2 cellular contexts compared by ENCODE assay signal in the genomic region with DNA sequence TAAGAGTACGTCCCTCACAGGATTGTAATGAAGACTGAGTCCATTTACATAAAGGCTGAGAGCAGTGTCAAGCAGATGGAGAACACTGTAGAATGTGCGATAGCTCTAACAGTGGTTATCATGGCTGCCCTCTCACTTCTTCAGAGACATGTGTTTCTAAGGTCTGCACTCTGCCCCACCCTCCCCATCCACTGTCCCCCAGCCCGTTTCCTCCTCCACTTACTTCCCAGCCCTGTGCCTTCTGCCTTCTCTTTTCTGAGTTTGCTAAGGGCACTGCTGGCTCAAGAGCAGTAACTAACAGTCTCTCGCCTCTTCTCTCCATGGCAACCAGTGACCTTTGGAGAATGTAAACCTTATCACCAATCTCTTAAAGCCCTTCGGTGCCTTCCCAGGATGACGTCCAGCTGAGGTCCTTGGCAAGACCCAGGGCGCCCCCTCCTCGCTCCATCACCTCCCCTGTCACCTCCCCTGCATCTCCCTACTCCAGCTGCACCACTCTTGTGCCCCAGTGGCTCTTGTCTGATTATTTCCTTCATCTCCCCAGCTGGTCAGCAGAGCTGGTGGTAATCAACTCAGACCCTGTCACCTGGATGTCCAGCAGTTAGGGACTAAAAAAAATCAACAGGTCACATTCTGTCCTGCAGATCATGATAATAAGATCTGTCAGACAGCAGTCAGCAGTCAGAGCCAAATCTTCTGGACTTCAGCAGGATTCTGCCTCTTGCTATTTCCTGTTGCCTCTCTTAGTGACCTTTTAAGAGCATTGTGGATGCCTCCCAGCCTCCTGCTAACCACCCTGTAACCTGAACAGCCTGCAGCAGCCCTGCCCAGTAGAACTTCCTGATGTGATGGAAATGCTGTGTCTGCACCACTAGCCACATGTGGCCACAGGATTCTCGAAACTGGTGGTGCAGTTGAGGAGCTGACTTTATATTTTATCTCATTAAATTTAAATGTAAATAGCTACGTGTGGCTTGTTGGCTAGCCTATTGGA.
TF ChIP-seq lines count a peak whose summit lies in the region.

No MANE protein-coding gene starts in this region.

TF ChIP-seq in GM12891, 5 proteins besides CTCF, POLR2A, EP300 and RAD21:
- TF ChIP-seq POLR2AphosphoS5 (IDR thresholded peaks at IDR 0.05; ENCODE audit: low read depth, low read length) (no peak), PAX5 (IDR thresholded peaks at IDR 0.05; ENCODE audit: insufficient read depth, low read length, severe bottlenecking) (no peak), TAF1 (IDR thresholded peaks at IDR 0.05; ENCODE audit: low read depth, low read length) (no peak), SPI1 (IDR thresholded peaks at IDR 0.05; ENCODE audit: low read depth, low read length) (no peak), POU2F2 (IDR thresholded peaks at IDR 0.05; ENCODE audit: low read depth, low read length) (no peak)

TF ChIP-seq in H1, 55 proteins besides CTCF, POLR2A, EP300 and RAD21:
- TF ChIP-seq SRF (IDR thresholded peaks at IDR 0.05; ENCODE audit: low read depth, low read length): 0 out of 2 replicates have a peak, but pooled peaks have one; percentile 11
- TF ChIP-seq RFX5 (IDR thresholded peaks at IDR 0.05; ENCODE audit: borderline replicate concordance, low read depth, low read length): peak; percentile 30; the same call in 1 of the 2 replicates
- no peak for TF ChIP-seq POU5F1 (IDR thresholded peaks at IDR 0.05; ENCODE audit: low read depth, low read length)
- TF ChIP-seq BRCA1 (IDR thresholded peaks at IDR 0.05; ENCODE audit: low read depth, low read length): no peak
